26 cellular contexts compared by ENCODE assay signal in genomic region chr11:130881475-130882137, GRCh38. TPM values are rescaled to one million over a fixed set of nuclear protein-coding genes. Genes with fewer than 3 reads are reported as not detected.
DNase-seq lines count a peak whose midpoint lies in the region; ATAC-seq and TF ChIP-seq lines count a peak whose summit lies in the region.
"Had no signal": no experiment of that assay in that cellular context is flagged by ENCODE, and none has a peak within 500 bp of the region (broad histone marks: within the 10 kb centered on the region; RNA-seq: fewer than 3 reads in every experiment).

No MANE protein-coding gene starts in this region.

- in situ Hi-C loops in HAP-1 (cut with MboI; ENCODE audit: low sequenced_read_pairs), result no loop called here

- H3K9me3 Mint-ChIP-seq in activated naive CD8-positive, alpha-beta T cell treated with anti-CD3 and anti-CD28 coated beads, Interleukin-2, amount 50 U/mL, for 24 hours, result no peaks in the 10 kb centered on the region
- no peaks in the 10 kb centered on the region for H3K9me3 Mint-ChIP-seq in activated naive CD8-positive, alpha-beta T cell treated with anti-CD3 and anti-CD28 coated beads for 36 hours
- H3K9me3 Mint-ChIP-seq in stimulated activated naive B cell treated with anti-CD40 and anti-IgM and Interleukin-4, amounts not matched to agents 10 μg/mL and 1 μg/mL and 100 μg/mL, for 72 hours, result no peaks in the 10 kb centered on the region
- H3K9me3 Mint-ChIP-seq: H9; naive B cell; T-helper 1 cell treated with Interleukin-12 subunit alpha and Interleukin-12 subunit beta and Interleukin-4 antibody, amounts not matched to agents 30 μg/mL and 1 μg/mL, for 36 hours had no signal

- H3K4me1 ChIP-seq in HAP-1, result no peaks in the 10 kb centered on the region
- H3K4me1 ChIP-seq: foreskin keratinocyte had no signal

- no peaks in the 10 kb centered on the region for H3K9me3 ChIP-seq in HAP-1

- ATAC-seq in activated naive CD8-positive, alpha-beta T cell treated with anti-CD3 and anti-CD28 coated beads, Interleukin-2, amount 50 U/mL, for 24 hours, result peak; percentile 20
- ATAC-seq in HG03432 (IDR thresholded peaks at IDR 0.05; ENCODE audit: unreplicated experiment), result peak; percentile 46
- ATAC-seq in stimulated activated naive B cell treated with anti-CD40 and anti-IgM and Interleukin-4, amounts not matched to agents 10 μg/mL and 1 μg/mL and 100 μg/mL, for 72 hours (replicated peaks), result peak; percentile 36 to 74
- ATAC-seq: foreskin keratinocyte had no signal

- no peaks in the 10 kb centered on the region for H3K27me3 Mint-ChIP-seq in activated naive CD8-positive, alpha-beta T cell treated with anti-CD3 and anti-CD28 coated beads, Interleukin-2, amount 50 U/mL, for 24 hours
- no peaks in the 10 kb centered on the region for H3K27me3 Mint-ChIP-seq in activated naive CD8-positive, alpha-beta T cell treated with anti-CD3 and anti-CD28 coated beads for 36 hours
- H3K27me3 Mint-ChIP-seq in stimulated activated naive B cell treated with anti-CD40 and anti-IgM and Interleukin-4, amounts not matched to agents 10 μg/mL and 1 μg/mL and 100 μg/mL, for 72 hours, result no peaks in the 10 kb centered on the region
- H3K27me3 Mint-ChIP-seq: naive B cell had no signal

- DNase-seq in activated naive CD8-positive, alpha-beta T cell treated with anti-CD3 and anti-CD28 coated beads, Interleukin-2, amount 50 U/mL, for 24 hours, result no peak
- no peak for DNase-seq in activated naive CD8-positive, alpha-beta T cell treated with anti-CD3 and anti-CD28 coated beads for 36 hours
- DNase-seq in coronary artery (ENCODE audit: low spot score), result no peak
- no peak for DNase-seq in stimulated activated naive B cell treated with anti-CD40 and anti-IgM and Interleukin-4, amounts not matched to agents 10 μg/mL and 1 μg/mL and 100 μg/mL, for 72 hours
- DNase-seq in amniotic stem cell (lab: John Stamatoyannopoulos, UW), result no peak
- DNase-seq in HAP-1 (ENCODE audit: low spot score in 2 of 2), result no peak
- DNase-seq: activated CD4-positive, alpha-beta T cell treated with anti-CD3 and anti-CD28 coated beads, Interleukin-2, amount 50 U/mL, for 1 hour; brain microvascular endothelial cell; DND-41; effector CD4-positive, alpha-beta T cell; foreskin keratinocyte; H9; mesendoderm; naive B cell; NCI-H1417; NCI-H2081 treated with DMSO at 0.1 percent for 48 hours; NCI-H446; NCI-H82; occipital lobe; small intestine had no signal

- H3K27me3 ChIP-seq in HAP-1 (ENCODE audit: low read depth), result no peaks in the 10 kb centered on the region
- H3K27me3 ChIP-seq: brain microvascular endothelial cell, foreskin keratinocyte had no signal

- H3K4me3 ChIP-seq in coronary artery (no peak overlapping the region), HAP-1 (no peak overlapping the region)
- H3K4me3 ChIP-seq: SK-N-MC had no signal

- H3K36me3 Mint-ChIP-seq in activated naive CD8-positive, alpha-beta T cell treated with anti-CD3 and anti-CD28 coated beads, Interleukin-2, amount 50 U/mL, for 24 hours (ENCODE audit: low read depth), result peaks cover 25% of the 10 kb centered on the region
- peaks cover 9% of the 10 kb centered on the region for H3K36me3 Mint-ChIP-seq in activated naive CD8-positive, alpha-beta T cell treated with anti-CD3 and anti-CD28 coated beads for 36 hours
- peaks cover 42 to 64% of the 10 kb centered on the region in 2 donors for H3K36me3 Mint-ChIP-seq in stimulated activated naive B cell treated with anti-CD40 and anti-IgM and Interleukin-4, amounts not matched to agents 10 μg/mL and 1 μg/mL and 100 μg/mL, for 72 hours

- no peak overlapping the region for H3K4me3 Mint-ChIP-seq in activated naive CD8-positive, alpha-beta T cell treated with anti-CD3 and anti-CD28 coated beads, Interleukin-2, amount 50 U/mL, for 24 hours
- no peak overlapping the region for H3K4me3 Mint-ChIP-seq in activated naive CD8-positive, alpha-beta T cell treated with anti-CD3 and anti-CD28 coated beads for 36 hours
- peak overlapping the region in 1 of 2 donors; percentile 31 for H3K4me3 Mint-ChIP-seq in stimulated activated naive B cell treated with anti-CD40 and anti-IgM and Interleukin-4, amounts not matched to agents 10 μg/mL and 1 μg/mL and 100 μg/mL, for 72 hours
- H3K4me3 Mint-ChIP-seq: H9; naive B cell; T-helper 1 cell treated with Interleukin-12 subunit alpha and Interleukin-12 subunit beta and Interleukin-4 antibody, amounts not matched to agents 30 μg/mL and 1 μg/mL, for 36 hours had no signal

- no peaks in the 10 kb centered on the region for H3K36me3 ChIP-seq in HAP-1 (replicated peaks)

- no peak for TF ChIP-seq CTCF in coronary artery (IDR thresholded peaks at IDR 0.05)

- peak overlapping the region; percentile 45 to 84 for H3K27ac ChIP-seq in coronary artery
- H3K27ac ChIP-seq: brain microvascular endothelial cell, C4-2B, foreskin keratinocyte, RWPE1, SK-N-MC, VCaP had no signal

- peak overlapping the region; percentile 68 for H3K27ac Mint-ChIP-seq in activated naive CD8-positive, alpha-beta T cell treated with anti-CD3 and anti-CD28 coated beads, Interleukin-2, amount 50 U/mL, for 24 hours
- H3K27ac Mint-ChIP-seq in activated naive CD8-positive, alpha-beta T cell treated with anti-CD3 and anti-CD28 coated beads for 36 hours, result no peak overlapping the region
- H3K27ac Mint-ChIP-seq in stimulated activated naive B cell treated with anti-CD40 and anti-IgM and Interleukin-4, amounts not matched to agents 10 μg/mL and 1 μg/mL and 100 μg/mL, for 72 hours, result peak overlapping the region; percentile 90
- H3K27ac Mint-ChIP-seq: T-helper 1 cell treated with Interleukin-12 subunit alpha and Interleukin-12 subunit beta and Interleukin-4 antibody, amounts not matched to agents 30 μg/mL and 1 μg/mL, for 36 hours had no signal

- H3K4me1 Mint-ChIP-seq in activated naive CD8-positive, alpha-beta T cell treated with anti-CD3 and anti-CD28 coated beads, Interleukin-2, amount 50 U/mL, for 24 hours, result peaks cover 14% of the 10 kb centered on the region
- H3K4me1 Mint-ChIP-seq in activated naive CD8-positive, alpha-beta T cell treated with anti-CD3 and anti-CD28 coated beads for 36 hours, result peaks cover 4% of the 10 kb centered on the region
- peaks cover 12 to 16% of the 10 kb centered on the region in 2 donors for H3K4me1 Mint-ChIP-seq in stimulated activated naive B cell treated with anti-CD40 and anti-IgM and Interleukin-4, amounts not matched to agents 10 μg/mL and 1 μg/mL and 100 μg/mL, for 72 hours
- H3K4me1 Mint-ChIP-seq: H9, naive B cell had no signal

RNA-seq across cellular contexts. Expression of gene SNX19, which starts 34.7 kb away (rescaled TPM):
- total RNA-seq in activated naive CD8-positive, alpha-beta T cell treated with anti-CD3 and anti-CD28 coated beads for 36 hours, result 10 to 100 TPM; 24.8 to 27.0 TPM
